8 cellular contexts compared by ENCODE assay signal in genomic region chrX:104113237-104113965, GRCh38. TPM values are rescaled to one million over a fixed set of nuclear protein-coding genes. Genes with fewer than 3 reads are reported as not detected.
DNase-seq lines count a peak whose midpoint lies in the region; ATAC-seq and TF ChIP-seq lines count a peak whose summit lies in the region.

No MANE protein-coding gene starts in this region.

- H3K9me3 Mint-ChIP-seq in Calu3 (ENCODE audit: low read depth, unreplicated experiment): no peaks in the 10 kb centered on the region

- H3K9me3 ChIP-seq in IMR-90 (ENCODE audit: control insufficient read depth, insufficient read depth, low read length): no peaks in the 10 kb centered on the region
- no peaks in the 10 kb centered on the region for H3K9me3 ChIP-seq in parathyroid adenoma (ENCODE audit: control insufficient read depth, low read length)
- H3K9me3 ChIP-seq in vagina: no peaks in the 10 kb centered on the region

- H3K9ac ChIP-seq in IMR-90 (ENCODE audit: low read depth, low read length): 0 out of 2 replicates have a peak overlapping the region, but pooled peaks have one; percentile 1
- H3K9ac ChIP-seq in parathyroid adenoma: no peak overlapping the region

- no peak overlapping the region for H3K18ac ChIP-seq in IMR-90 (ENCODE audit: low read depth, low read length)

- peaks cover 2% of the 10 kb centered on the region; the same call in 1 of the 2 replicates for H3K27me3 ChIP-seq in IMR-90 (ENCODE audit: control insufficient read depth, insufficient read depth, low read length)
- H3K27me3 ChIP-seq in parathyroid adenoma (ENCODE audit: control insufficient read depth, insufficient read depth, low read length): no peaks in the 10 kb centered on the region
- H3K27me3 ChIP-seq in vagina: no peaks in the 10 kb centered on the region

- dilution Hi-C loops in IMR-90 (cut with HindIII; ENCODE audit: low sequenced_read_pairs, unreplicated experiment): no loop called here

- H3K27ac Mint-ChIP-seq in Calu3 (ENCODE audit: unreplicated experiment): no peak overlapping the region

- no peaks in the 10 kb centered on the region for H4K20me1 ChIP-seq in IMR-90 (ENCODE audit: insufficient read depth, low read length)

- CTCF ChIA-PET in Calu3 (lab: Charles Lee): interaction anchor here (0.9 to 1.3 kb wide), 3 partner anchors 14 to 282 kb away, joined by 3 to 14 read pairs (median 4); partner anchors contain the start of gene RAB9B
- CTCF ChIA-PET in IMR-90 (lab: Yijun Ruan, JAX): interaction anchor here (0.6 to 1.3 kb wide), 4 partner anchors 10 to 227 kb away, joined by 3 to 4 read pairs (median 3); no protein-coding TSS in a partner anchor

- no peak overlapping the region for H4K91ac ChIP-seq in IMR-90 (ENCODE audit: insufficient read depth, low read depth, low read length)

- no peaks in the 10 kb centered on the region for H3K9me1 ChIP-seq in IMR-90 (ENCODE audit: insufficient read depth, low read length)

- H2AK5ac ChIP-seq in IMR-90 (ENCODE audit: low read depth, low read length): no peak overlapping the region

- H2BK20ac ChIP-seq in IMR-90 (ENCODE audit: low read depth, low read length): no peak overlapping the region

- H3K4ac ChIP-seq in IMR-90 (ENCODE audit: low read depth, low read length): no peak overlapping the region

- H3K56ac ChIP-seq in IMR-90 (ENCODE audit: extremely low read depth, insufficient read depth, low read length): no peak overlapping the region

- peaks cover 84% of the 10 kb centered on the region for H3K27me3 Mint-ChIP-seq in Calu3 (ENCODE audit: unreplicated experiment)

- in situ Hi-C loops in IMR-90 (cut with MboI; ENCODE audit: low sequenced_read_pairs): loop anchor here (25.0 kb wide), 1 partner anchor 276 kb away; the partner anchor contains the start of gene RAB9B

- POLR2A ChIA-PET in IMR-90 (lab: Charles Lee; ENCODE audit: unreplicated experiment): no interaction called here

- no peaks in the 10 kb centered on the region for H3K79me2 ChIP-seq in parathyroid adenoma

- no peak overlapping the region for H4K5ac ChIP-seq in IMR-90 (ENCODE audit: low read depth, low read length)

- no CpG with 5 or more reads among the region's 22 CpGs for WGBS in IMR-90 (ENCODE audit: extremely low coverage in 2 of 2, insufficient read length in 1 of 2), 2 experiments

- H3K14ac ChIP-seq in IMR-90 (replicated peaks; ENCODE audit: low read depth, low read length): no peak overlapping the region

- peaks cover 6% of the 10 kb centered on the region for H3K36me3 Mint-ChIP-seq in Calu3 (ENCODE audit: insufficient read depth, unreplicated experiment)

- peak overlapping the region; percentile 96 for H3K4me3 ChIP-seq in IMR-90 (ENCODE audit: insufficient read depth, low read depth, low read length)
- no peak overlapping the region for H3K4me3 ChIP-seq in parathyroid adenoma (ENCODE audit: low read depth, low read length)
- H3K4me3 ChIP-seq in vagina: peak overlapping the region; percentile 48 to 49

- H2BK15ac ChIP-seq in IMR-90 (ENCODE audit: low read depth, low read length): no peak overlapping the region

- BruUV-seq in Calu3 (replicated peaks; lab: Mats Ljungman, UMichigan): no TSS peak
- BruUV-seq in IMR-90 (replicated peaks; lab: Mats Ljungman, UMichigan): no TSS peak

- no peak overlapping the region for H2BK5ac ChIP-seq in IMR-90 (ENCODE audit: low read depth, low read length, poor library complexity, severe bottlenecking)

- H3K4me3 Mint-ChIP-seq in Calu3 (ENCODE audit: low read depth, unreplicated experiment): peak overlapping the region; percentile 94

- H3K27ac ChIP-seq in IMR-90 (ENCODE audit: insufficient read depth, low read length) (no peak overlapping the region), parathyroid adenoma (no peak overlapping the region), vagina (peak overlapping the region; percentile 72)

- H3K4me1 ChIP-seq in IMR-90 (ENCODE audit: control insufficient read depth, insufficient read depth, low read length) (no peaks in the 10 kb centered on the region), parathyroid adenoma (no peaks in the 10 kb centered on the region), vagina (no peaks in the 10 kb centered on the region)

- no peak overlapping the region for H2BK120ac ChIP-seq in IMR-90 (ENCODE audit: low read depth, low read length)

- no peaks in the 10 kb centered on the region for H3K4me1 Mint-ChIP-seq in Calu3 (ENCODE audit: low read depth, unreplicated experiment)

- TF ChIP-seq POLR2A in IMR-90 (IDR thresholded peaks at IDR 0.05; ENCODE audit: low read depth, low read length) (no peak), vagina (IDR thresholded peaks at IDR 0.05) (no peak)

- peak; percentile 33; the same call in 1 of the 2 replicates for TF ChIP-seq RAD21 in IMR-90 (IDR thresholded peaks at IDR 0.05; ENCODE audit: low read length)

- H3K23ac ChIP-seq in IMR-90 (ENCODE audit: low read depth, low read length): no peak overlapping the region

- ATAC-seq in GM21381 (IDR thresholded peaks at IDR 0.05; ENCODE audit: unreplicated experiment) (peak; percentile 45), IMR-90 (ENCODE audit: low read depth) (peak; percentile 56), Right ventricle myocardium superior (ENCODE audit: poor library complexity) (peak; percentile 81)

- no peak overlapping the region for H4K8ac ChIP-seq in IMR-90 (ENCODE audit: low read depth in 2 of 2, low read length in 2 of 2)

- intact Hi-C loops in Calu3 (cut with micrococcal nuclease; ENCODE audit: unreplicated experiment) (loop anchor here (2.0 to 5.0 kb wide), 2 partner anchors 15 to 266 kb away; no protein-coding TSS in a partner anchor), IMR-90 (cut with micrococcal nuclease) (loop anchor here (2.0 to 5.0 kb wide), 2 partner anchors 15 to 426 kb away; partner anchors contain the start of gene MORF4L2), Right ventricle myocardium superior (cut with DNase I) (no loop called here), vagina (cut with DNase I) (no loop called here)

- no peaks in the 10 kb centered on the region for H3K79me1 ChIP-seq in IMR-90 (ENCODE audit: low read depth in 1 of 2, low read length in 2 of 2)

- H3K36me3 ChIP-seq in IMR-90 (ENCODE audit: control insufficient read depth, insufficient read depth, low read length): no peaks in the 10 kb centered on the region
- no peaks in the 10 kb centered on the region for H3K36me3 ChIP-seq in parathyroid adenoma (ENCODE audit: control insufficient read depth, insufficient read depth, low read length)
- H3K36me3 ChIP-seq in vagina: no peaks in the 10 kb centered on the region

- peak overlapping the region; percentile 73 for H3K4me2 ChIP-seq in IMR-90 (ENCODE audit: low read depth, low read length)
- peak overlapping the region; percentile 57 for H3K4me2 ChIP-seq in parathyroid adenoma (ENCODE audit: low read length)

- H2AFZ ChIP-seq in IMR-90 (replicated peaks; ENCODE audit: low read length, poor library complexity) (peak overlapping the region; percentile 82), parathyroid adenoma (peak overlapping the region; percentile 78)

- TF ChIP-seq CTCF in Calu3 (IDR thresholded peaks at IDR 0.05; ENCODE audit: unreplicated experiment): no peak
- TF ChIP-seq CTCF in IMR-90 (conservative IDR thresholded peaks at IDR 0.05; ENCODE audit: low read depth, low read length): peak; percentile 47
- peak; percentile 63 for TF ChIP-seq CTCF in parathyroid adenoma (IDR thresholded peaks at IDR 0.05)
- TF ChIP-seq CTCF in vagina (IDR thresholded peaks at IDR 0.05): peak in 1 of 3 experiments; percentile 22

- DNase-seq in Calu3: peak; percentile 69
- peak; percentile 53 for DNase-seq in IMR-90
- DNase-seq in RPMI8226: peak; percentile 74
- DNase-seq in activated naive CD4-positive, alpha-beta T cell treated with anti-CD3 and anti-CD28 coated beads, Interleukin-2, amount 50 U/mL, for 16 hours: peak; percentile 53
- DNase-seq in Right ventricle myocardium superior: peak; percentile 38
- no peak for DNase-seq in vagina (ENCODE audit: extremely low spot score in 2 of 2)

- no peak overlapping the region for H2AK9ac ChIP-seq in IMR-90 (replicated peaks; ENCODE audit: low read depth, low read length, poor library complexity)

TF ChIP-seq in IMR-90, 13 proteins besides CTCF, POLR2A, EP300 and RAD21 (continues in another document):
- TF ChIP-seq RFX5 (IDR thresholded peaks at IDR 0.05; ENCODE audit: low read depth, low read length): no peak
- TF ChIP-seq CEBPB (IDR thresholded peaks at IDR 0.05; ENCODE audit: low read depth, low read length): no peak
- no peak for TF ChIP-seq USF2 (IDR thresholded peaks at IDR 0.05; ENCODE audit: low read depth, low read length)
- peak; percentile 87 for TF ChIP-seq RCOR1 (IDR thresholded peaks at IDR 0.05; ENCODE audit: insufficient replicate concordance, low read length)

RNA-seq across cellular contexts. Expression of gene ZCCHC18, which starts 1.1 kb away (rescaled TPM):
- total RNA-seq in Calu3 (2022) (0.52 and 0.61 TPM in 2 replicates), IMR-90 (2012; rRNA removed) (0.36 and 0.83 TPM in 2 replicates), Right ventricle myocardium superior (0.65 TPM), vagina (1.2 TPM)
- 1.1 and 1.5 TPM in 2 replicates for polyA plus RNA-seq in IMR-90 (2012; rRNA removed)
- 0.53 and 0.99 TPM in 2 replicates for polyA plus RNA-seq in IMR-90 (2012; cell fraction: cytosol; rRNA removed)
- 1.5 and 6.3 TPM in 2 replicates for polyA plus RNA-seq in IMR-90 (2012; cell fraction: nucleus; rRNA removed; ENCODE audit: low replicate concordance)

RNA-seq across cellular contexts. Expression of gene TMSB15C, which starts 37.4 kb away (rescaled TPM):
- total RNA-seq in Calu3 (2022): 4.0 and 4.7 TPM in 2 replicates
- 2.0 and 5.8 TPM in 2 replicates for total RNA-seq in IMR-90 (2012; rRNA removed)
- 1.9 and 2.1 TPM in 2 replicates for polyA plus RNA-seq in IMR-90 (2012; rRNA removed)
- 0.52 and 0.88 TPM in 2 replicates for polyA plus RNA-seq in IMR-90 (2012; cell fraction: cytosol; rRNA removed)
- polyA plus RNA-seq in IMR-90 (2012; cell fraction: nucleus; rRNA removed; ENCODE audit: low replicate concordance): 1.3 and 7.3 TPM in 2 replicates
- total RNA-seq in Right ventricle myocardium superior: 0.48 TPM
- 4.7 TPM for total RNA-seq in vagina

RNA-seq across cellular contexts. Expression of gene SLC25A53, which starts 43.4 kb away (rescaled TPM):
- 5.9 and 6.9 TPM in 2 replicates for total RNA-seq in Calu3 (2022)
- 5.8 and 5.9 TPM in 2 replicates for total RNA-seq in IMR-90 (2012; rRNA removed)
- polyA plus RNA-seq in IMR-90 (2012; rRNA removed): 3.7 and 4.4 TPM in 2 replicates
- 2.1 and 2.4 TPM in 2 replicates for polyA plus RNA-seq in IMR-90 (2012; cell fraction: cytosol; rRNA removed)
- 1.5 and 3.2 TPM in 2 replicates for polyA plus RNA-seq in IMR-90 (2012; cell fraction: nucleus; rRNA removed; ENCODE audit: low replicate concordance)
- 11.9 TPM for total RNA-seq in Right ventricle myocardium superior
- 43.0 TPM for total RNA-seq in vagina

RNA-seq across cellular contexts. Expression of gene FAM199X, which starts 52.9 kb away (rescaled TPM):
- 31.6 and 31.9 TPM in 2 replicates for total RNA-seq in Calu3 (2022)
- 13.8 and 25.3 TPM in 2 replicates for total RNA-seq in IMR-90 (2012; rRNA removed)
- polyA plus RNA-seq in IMR-90 (2012; rRNA removed): 2.8 and 4.0 TPM in 2 replicates
- polyA plus RNA-seq in IMR-90 (2012; cell fraction: cytosol; rRNA removed): 0.65 and 0.79 TPM in 2 replicates
- 0.72 and 4.7 TPM in 2 replicates for polyA plus RNA-seq in IMR-90 (2012; cell fraction: nucleus; rRNA removed; ENCODE audit: low replicate concordance)
- total RNA-seq in Right ventricle myocardium superior: 9.0 TPM
- total RNA-seq in vagina: 15.0 TPM

Comparison
In these comparisons a context has a peak if more than half of its experiments do, and no peak if none do; other contexts are left out.
1. DNase-seq: peak in Calu3 (single experiment), IMR-90 (single experiment), RPMI8226 (single experiment), activated naive CD4-positive, alpha-beta T cell treated with anti-CD3 and anti-CD28 coated beads, Interleukin-2, amount 50 U/mL, for 16 hours (single experiment) and Right ventricle myocardium superior (single experiment); none in vagina (0 of 2).
2. intact Hi-C loops: an anchor here in Calu3 (2.0 to 5.0 kb wide) and IMR-90 (2.0 to 5.0 kb wide); none called in Right ventricle myocardium superior and vagina.
3. Peak in every context shown above with its lines, with median percentiles within 50 percentile points of each other: ATAC-seq.